11 cellular contexts compared by ENCODE assay signal in the genomic region with DNA sequence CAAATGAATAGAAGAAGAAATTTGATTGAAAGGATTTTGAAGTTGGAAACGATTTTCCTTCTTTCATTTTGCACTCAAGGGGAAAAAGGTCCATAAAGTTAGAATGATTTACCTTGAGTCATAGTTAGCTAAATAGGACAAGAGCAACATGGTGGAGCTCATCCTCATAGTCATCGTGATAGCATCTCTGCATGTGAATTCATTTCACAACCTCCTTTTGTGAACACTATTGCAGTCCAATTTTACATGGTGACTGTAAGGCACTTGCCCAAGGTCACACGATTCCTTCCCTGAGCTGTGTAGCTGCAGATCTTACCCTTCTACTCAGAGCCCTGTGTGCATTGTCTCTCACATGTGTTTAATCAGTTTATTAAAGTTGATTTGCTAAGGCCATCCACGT.
"Had no signal": no experiment of that assay in that cellular context is flagged by ENCODE, and none has a peak within 500 bp of the region (broad histone marks: within the 10 kb centered on the region; RNA-seq: fewer than 3 reads in every experiment).

No MANE protein-coding gene starts in this region.

- DNase-seq: activated CD4-positive, alpha-beta T cell treated with anti-CD3 and anti-CD28 coated beads for 4 hours; activated CD8-positive, alpha-beta T cell treated with anti-CD3 and anti-CD28 coated beads, Interleukin-2, amount 10 ng/mL, durations not matched to agents 7 days and 5 days; activated gamma-delta T cell treated with Interleukin-2 at 50 U/mL for 16 hours; activated naive CD8-positive, alpha-beta T cell treated with anti-CD3 and anti-CD28 coated beads for 36 hours; brain microvascular endothelial cell; cortex of kidney; effector CD4-positive, alpha-beta T cell; islet precursor cell; naive thymus-derived CD8-positive, alpha-beta T cell; pancreas; T-cell had no signal
